Comparison of ENCODE assay signal across 29 cellular contexts in the genomic region with DNA sequence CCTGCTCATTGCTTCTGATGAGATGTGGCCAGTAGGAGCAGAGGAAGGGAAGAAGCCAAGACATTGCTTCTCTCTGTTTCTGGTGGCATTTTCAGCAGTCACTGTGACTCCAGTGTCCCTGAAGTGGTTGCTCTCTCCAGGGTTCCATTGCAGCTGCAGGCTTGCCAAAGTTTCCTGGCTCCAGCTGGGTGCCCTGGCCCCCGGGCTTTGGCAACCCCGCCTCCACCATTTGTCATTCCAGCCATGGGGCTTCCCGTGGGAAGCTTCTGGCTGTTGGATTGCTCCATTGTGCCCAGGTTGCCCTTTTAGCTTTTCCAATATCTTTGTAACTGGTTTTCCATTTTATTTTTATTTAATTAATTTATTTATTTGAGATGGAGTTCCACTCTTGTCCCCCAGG. TPM values are rescaled to one million over a fixed set of nuclear protein-coding genes. Genes with fewer than 3 reads are reported as not detected.
"Had no signal": no experiment of that assay in that cellular context is flagged by ENCODE, and none has a peak within 500 bp of the region (broad histone marks: within the 10 kb centered on the region; RNA-seq: fewer than 3 reads in every experiment).

No MANE protein-coding gene starts in this region.

- H3K27ac ChIP-seq: adrenal gland, breast epithelium, colonic mucosa had no signal

- H3K4me3 Mint-ChIP-seq: activated CD4-positive, alpha-beta memory T cell treated with anti-CD3 and anti-CD28 coated beads for 36 hours; activated CD4-positive, alpha-beta T cell treated with anti-CD3 and anti-CD28 coated beads, Interleukin-2, amount 10 ng/mL, durations not matched to agents 24 days and 14 days; activated naive CD8-positive, alpha-beta T cell treated with anti-CD3 and anti-CD28 coated beads, Interleukin-2, amount 10 ng/mL, durations not matched to agents 7 days and 5 days; activated T-cell treated with anti-CD3 and anti-CD28 coated beads, Interleukin-2, amount 50 U/mL, for 4 hours; activated T-helper 17 cell treated with anti-CD3 and anti-CD28 coated beads, Interleukin-2, amount 50 U/mL, for 72 hours; T-helper 17 cell; WTC11 had no signal

- H3K27me3 ChIP-seq: adrenal gland, breast epithelium, colonic mucosa had no signal

- H3K27ac Mint-ChIP-seq: activated CD4-positive, alpha-beta memory T cell treated with anti-CD3 and anti-CD28 coated beads for 36 hours; activated CD4-positive, alpha-beta T cell treated with anti-CD3 and anti-CD28 coated beads, Interleukin-2, amount 10 ng/mL, durations not matched to agents 24 days and 14 days; activated naive CD8-positive, alpha-beta T cell treated with anti-CD3 and anti-CD28 coated beads, Interleukin-2, amount 10 ng/mL, durations not matched to agents 7 days and 5 days; activated T-helper 17 cell treated with anti-CD3 and anti-CD28 coated beads, Interleukin-2, amount 50 U/mL, for 72 hours; T-helper 17 cell; WTC11 had no signal

- DNase-seq: activated CD4-positive, alpha-beta memory T cell treated with anti-CD3 and anti-CD28 coated beads for 36 hours; activated CD4-positive, alpha-beta T cell treated with anti-CD3 and anti-CD28 coated beads, Interleukin-2, amount 10 ng/mL, durations not matched to agents 24 days and 14 days; activated CD4-positive, CD25-positive, alpha-beta regulatory T cell treated with anti-CD3 and anti-CD28 coated beads, Interleukin-2, amount 50 U/mL, for 72 hours; activated CD8-positive, alpha-beta memory T cell treated with anti-CD3 and anti-CD28 coated beads for 24 hours; activated naive CD4-positive, alpha-beta T cell treated with anti-CD3 and anti-CD28 coated beads, Interleukin-2, amount 50 U/mL, for 16 hours; activated naive CD8-positive, alpha-beta T cell treated with anti-CD3 and anti-CD28 coated beads, Interleukin-2, amount 10 ng/mL, durations not matched to agents 7 days and 5 days; activated T-cell treated with anti-CD3 and anti-CD28 coated beads, Interleukin-2, amount 50 U/mL, for 4 hours; adrenal gland; anterior cingulate cortex; colonic mucosa; Karpas-422; NCI-H1048; NCI-H146; NCI-H187 treated with DMSO at 0.1 percent for 48 hours; NCI-H2081 treated with DMSO at 0.1 percent for 48 hours; NCI-H526; NCI-H774; NK-92 treated with Interleukin-12 subunit alpha and Interleukin-12 subunit beta, amount 100 ng/mL, for 24 hours; OCI-M1; RPMI8226; SHP77 treated with DMSO at 0.1 percent for 48 hours; T-helper 17 cell; T-helper 9 cell had no signal

- H3K36me3 Mint-ChIP-seq: activated CD4-positive, alpha-beta memory T cell treated with anti-CD3 and anti-CD28 coated beads for 36 hours; activated naive CD8-positive, alpha-beta T cell treated with anti-CD3 and anti-CD28 coated beads, Interleukin-2, amount 10 ng/mL, durations not matched to agents 7 days and 5 days; WTC11 had no signal

- H3K4me1 ChIP-seq: breast epithelium, colonic mucosa had no signal

- H3K9me3 ChIP-seq: adrenal gland, breast epithelium, colonic mucosa had no signal

- H3K4me1 Mint-ChIP-seq: activated T-helper 17 cell treated with anti-CD3 and anti-CD28 coated beads, Interleukin-2, amount 50 U/mL, for 72 hours; T-helper 17 cell; WTC11 had no signal

- ATAC-seq: activated T-cell treated with anti-CD3 and anti-CD28 coated beads, Interleukin-2, amount 50 U/mL, for 4 hours; activated T-helper 17 cell treated with anti-CD3 and anti-CD28 coated beads, Interleukin-2, amount 50 U/mL, for 72 hours; Panc1; T-helper 17 cell; WTC11 had no signal

- H3K36me3 ChIP-seq: adrenal gland, breast epithelium, colonic mucosa had no signal

- H3K9me3 Mint-ChIP-seq: activated CD4-positive, alpha-beta memory T cell treated with anti-CD3 and anti-CD28 coated beads for 36 hours; activated CD4-positive, alpha-beta T cell treated with anti-CD3 and anti-CD28 coated beads, Interleukin-2, amount 10 ng/mL, durations not matched to agents 24 days and 14 days; activated naive CD8-positive, alpha-beta T cell treated with anti-CD3 and anti-CD28 coated beads, Interleukin-2, amount 10 ng/mL, durations not matched to agents 7 days and 5 days; activated T-cell treated with anti-CD3 and anti-CD28 coated beads, Interleukin-2, amount 50 U/mL, for 4 hours; activated T-helper 17 cell treated with anti-CD3 and anti-CD28 coated beads, Interleukin-2, amount 50 U/mL, for 72 hours; WTC11 had no signal

- H3K4me3 ChIP-seq: adrenal gland, breast epithelium, colonic mucosa had no signal

RNA-seq across cellular contexts. Expression of a gene that starts 12.7 kb away (rescaled TPM):
- total RNA-seq: activated CD4-positive, alpha-beta memory T cell treated with anti-CD3 and anti-CD28 coated beads for 36 hours; activated CD4-positive, alpha-beta T cell treated with anti-CD3 and anti-CD28 coated beads, Interleukin-2, amount 10 ng/mL, durations not matched to agents 24 days and 14 days; activated naive CD8-positive, alpha-beta T cell treated with anti-CD3 and anti-CD28 coated beads, Interleukin-2, amount 10 ng/mL, durations not matched to agents 7 days and 5 days; activated T-cell treated with anti-CD3 and anti-CD28 coated beads, Interleukin-2, amount 50 U/mL, for 4 hours; activated T-helper 17 cell treated with anti-CD3 and anti-CD28 coated beads, Interleukin-2, amount 50 U/mL, for 72 hours; adrenal gland; cerebellum; NCI-H460; T-helper 17 cell; WTC11 had no signal

RNA-seq across cellular contexts. Expression of a gene that starts 37.1 kb away (rescaled TPM):
- total RNA-seq: cerebellum, NCI-H460 had no signal
